ENCODE assay signal across 12 cellular contexts in genomic region chr6:169251371-169251802, GRCh38. TPM values are rescaled to one million over a fixed set of nuclear protein-coding genes. Genes with fewer than 3 reads are reported as not detected.
DNase-seq lines count a peak whose midpoint lies in the region; ATAC-seq and TF ChIP-seq lines count a peak whose summit lies in the region.
"Had no signal": no experiment of that assay in that cellular context is flagged by ENCODE, and none has a peak within 500 bp of the region (broad histone marks: within the 10 kb centered on the region; RNA-seq: fewer than 3 reads in every experiment).

No MANE protein-coding gene starts in this region.

- H3K36me3 ChIP-seq in Peyer's patch (no peaks in the 10 kb centered on the region), muscle layer of colon (ENCODE audit: insufficient read depth, low read length) (peaks cover 15% of the 10 kb centered on the region), upper lobe of right lung (no peaks in the 10 kb centered on the region), prostate gland (no peaks in the 10 kb centered on the region)
- H3K36me3 ChIP-seq: SJSA1 had no signal

- peaks cover 0 to 6% of the 10 kb centered on the region in 2 donors for H3K27me3 ChIP-seq in Peyer's patch
- peaks cover 0 to 7% of the 10 kb centered on the region in 2 donors for H3K27me3 ChIP-seq in muscle layer of colon (ENCODE audit: control insufficient read depth in 1 of 2, insufficient read depth in 2 of 2, low read length in 2 of 2)
- H3K27me3 ChIP-seq in upper lobe of right lung = peaks cover 47% of the 10 kb centered on the region
- H3K27me3 ChIP-seq in prostate gland (replicated peaks; ENCODE audit: insufficient read depth) = no peaks in the 10 kb centered on the region

- H3K4me1 ChIP-seq in Peyer's patch (peaks cover 0 to 10% (median 0%) of the 10 kb centered on the region in 4 donors), muscle layer of colon (ENCODE audit: insufficient read depth, low read length) (no peaks in the 10 kb centered on the region), upper lobe of right lung (peaks cover 10% of the 10 kb centered on the region), prostate gland (replicated peaks) (no peaks in the 10 kb centered on the region)
- H3K4me1 ChIP-seq: SJSA1 had no signal

- H3K9me3 ChIP-seq in Peyer's patch = no peaks in the 10 kb centered on the region
- no peaks in the 10 kb centered on the region for H3K9me3 ChIP-seq in muscle layer of colon (ENCODE audit: low read length)
- no peaks in the 10 kb centered on the region for H3K9me3 ChIP-seq in upper lobe of right lung
- H3K9me3 ChIP-seq in prostate gland = no peaks in the 10 kb centered on the region
- H3K9me3 ChIP-seq: upper lobe of left lung had no signal

- H3K27ac ChIP-seq in Peyer's patch (peak overlapping the region in 1 of 4 donors; percentile 16), muscle layer of colon (ENCODE audit: low read depth, low read length) (peak overlapping the region; percentile 31), upper lobe of right lung (no peak overlapping the region), prostate gland (no peak overlapping the region)
- H3K27ac ChIP-seq: SJSA1, upper lobe of left lung had no signal

- H3K4me3 ChIP-seq in Peyer's patch (peak overlapping the region in 1 of 4 donors; percentile 27), fibroblast of pulmonary artery (replicated peaks; ENCODE audit: low read depth, low read length) (peak overlapping the region; percentile 75), muscle layer of colon (ENCODE audit: low read depth in 1 of 2, low read length in 2 of 2) (peak overlapping the region in 1 of 2 donors; percentile 51), upper lobe of right lung (peak overlapping the region; percentile 37), prostate gland (no peak overlapping the region)
- H3K4me3 ChIP-seq: SJSA1 had no signal

- TF ChIP-seq POLR2A in Peyer's patch (IDR thresholded peaks at IDR 0.05) (no peak), prostate gland (IDR thresholded peaks at IDR 0.05) (no peak)

- no peak overlapping the region for H3K9ac ChIP-seq in muscle layer of colon (ENCODE audit: low read length)

- TF ChIP-seq CTCF in Peyer's patch (IDR thresholded peaks at IDR 0.05) = no peak
- no peak for TF ChIP-seq CTCF in fibroblast of pulmonary artery (IDR thresholded peaks at IDR 0.05; ENCODE audit: low read length, missing control alignments)
- no peak for TF ChIP-seq CTCF in upper lobe of right lung (IDR thresholded peaks at IDR 0.05)
- no peak for TF ChIP-seq CTCF in prostate gland (IDR thresholded peaks at IDR 0.05)

- WGBS in prostate gland = 44% methylated on average over 6 of the region's 6 CpGs

- DNase-seq in Peyer's patch (peak in 2 of 3 donors; percentile 24 to 43), fibroblast of pulmonary artery (ENCODE audit: low read depth) (no peak), upper lobe of right lung (no peak), cerebellar cortex (ENCODE audit: low spot score) (no peak), prostate gland (ENCODE audit: low spot score) (no peak)
- DNase-seq: activated CD4-positive, alpha-beta T cell treated with anti-CD3 and anti-CD28 coated beads for 36 hours; upper lobe of left lung had no signal

- ATAC-seq in upper lobe of right lung (no peak), GM21423 (IDR thresholded peaks at IDR 0.05; ENCODE audit: unreplicated experiment) (no peak)
- ATAC-seq: activated CD4-positive, alpha-beta T cell treated with anti-CD3 and anti-CD28 coated beads for 36 hours had no signal

- intact Hi-C loops in upper lobe of right lung (cut with DNase I) (no loop called here), prostate gland (cut with DNase I) (no loop called here)

RNA-seq across cellular contexts. Expression of gene THBS2, which starts 2.3 kb away (rescaled TPM):
- total RNA-seq in Peyer's patch (10 to 100 TPM in 3 of 4 donors, 1 to 10 TPM in 1; 5.4 to 28.3 (median 16.3) TPM), upper lobe of right lung (23.7 TPM), prostate gland (10 to 100 TPM in 1 of 2 donors, 1 to 10 TPM in 1; 3.3 to 10.9 TPM)
- total RNA-seq: activated CD4-positive, alpha-beta T cell treated with anti-CD3 and anti-CD28 coated beads for 36 hours; MCF 10A; NCI-H460; SJSA1 had no signal

Comparison
In these comparisons a context has a peak if more than half of its experiments do, and no peak if none do; other contexts are left out.
1. DNase-seq: peak in Peyer's patch (2 of 3); none in fibroblast of pulmonary artery (single experiment), upper lobe of right lung (single experiment), cerebellar cortex (single experiment) and prostate gland (single experiment).
2. H3K4me3 ChIP-seq: peak in fibroblast of pulmonary artery (single experiment) and upper lobe of right lung (single experiment); none in prostate gland (0 of 2).